9 cellular contexts compared by ENCODE assay signal in genomic region chr1:155006601-155007101, GRCh38. TPM values are rescaled to one million over a fixed set of nuclear protein-coding genes. Genes with fewer than 3 reads are reported as not detected.
A peak's percentile ranks its signal among the peaks of the same experiment; 100 is the strongest.
DNase-seq lines count a peak whose midpoint lies in the region; ATAC-seq and TF ChIP-seq lines count a peak whose summit lies in the region.
"Had no signal": no experiment of that assay in that cellular context is flagged by ENCODE, and none has a peak within 500 bp of the region (broad histone marks: within the 10 kb centered on the region; RNA-seq: fewer than 3 reads in every experiment).

No MANE protein-coding gene starts in this region.

- H3K9me3 Mint-ChIP-seq in activated CD4-positive, alpha-beta T cell treated with anti-CD3 and anti-CD28 coated beads for 36 hours (ENCODE audit: low read depth) = no peaks in the 10 kb centered on the region
- H3K9me3 Mint-ChIP-seq in dendritic cell treated with granulocyte-macrophage colony-stimulating factor and Interleukin-4, amounts not matched to agents 40 ng/mL and 50 ng/mL, for 4 days = no peaks in the 10 kb centered on the region

- intact Hi-C loops in activated CD4-positive, alpha-beta T cell treated with anti-CD3 and anti-CD28 coated beads for 36 hours (cut with DNase I, micrococcal nuclease) = loop anchor here in 1 of 2 experiments (10.0 kb wide), 2 partner anchors 1208 to 1498 kb away; partner anchors contain the start of genes MEF2D and PMF1
- intact Hi-C loops in dendritic cell treated with granulocyte-macrophage colony-stimulating factor and Interleukin-4, amounts not matched to agents 40 ng/mL and 50 ng/mL, for 4 days (cut with micrococcal nuclease) = loop anchor here (5.0 kb wide), 1 partner anchor 34 kb away; the partner anchor contains the start of genes CKS1B and SHC1

- no peak for TF ChIP-seq CTCF in neutrophil (IDR thresholded peaks at IDR 0.05)

- H3K36me3 Mint-ChIP-seq in activated CD4-positive, alpha-beta T cell treated with anti-CD3 and anti-CD28 coated beads for 36 hours (ENCODE audit: low read depth) = peaks cover 35% of the 10 kb centered on the region
- peaks cover 78% of the 10 kb centered on the region for H3K36me3 Mint-ChIP-seq in dendritic cell treated with granulocyte-macrophage colony-stimulating factor and Interleukin-4, amounts not matched to agents 40 ng/mL and 50 ng/mL, for 4 days (ENCODE audit: low read depth)

- peak overlapping the region; percentile 85 to 95 for H3K4me3 ChIP-seq in neutrophil (ENCODE audit: low read depth in 1 of 2, low read length in 1 of 2)

- peaks cover 74 to 80% of the 10 kb centered on the region in 2 experiments for H3K4me1 ChIP-seq in neutrophil (ENCODE audit: control insufficient read depth in 1 of 2, insufficient read depth in 1 of 2, low read depth in 1 of 2, low read length in 1 of 2)

- H3K4me3 Mint-ChIP-seq in activated CD4-positive, alpha-beta T cell treated with anti-CD3 and anti-CD28 coated beads for 36 hours = peak overlapping the region; percentile 96
- peak overlapping the region; percentile 61 for H3K4me3 Mint-ChIP-seq in dendritic cell treated with granulocyte-macrophage colony-stimulating factor and Interleukin-4, amounts not matched to agents 40 ng/mL and 50 ng/mL, for 4 days

- no peaks in the 10 kb centered on the region for H3K27me3 ChIP-seq in neutrophil

- H3K27ac ChIP-seq in neutrophil = peak overlapping the region; percentile 97

- H3K4me1 Mint-ChIP-seq in activated CD4-positive, alpha-beta T cell treated with anti-CD3 and anti-CD28 coated beads for 36 hours = peaks cover 46% of the 10 kb centered on the region
- peaks cover 78% of the 10 kb centered on the region for H3K4me1 Mint-ChIP-seq in dendritic cell treated with granulocyte-macrophage colony-stimulating factor and Interleukin-4, amounts not matched to agents 40 ng/mL and 50 ng/mL, for 4 days (ENCODE audit: low read depth)

- H3K27ac Mint-ChIP-seq in activated CD4-positive, alpha-beta T cell treated with anti-CD3 and anti-CD28 coated beads for 36 hours = peak overlapping the region; percentile 95
- H3K27ac Mint-ChIP-seq in dendritic cell treated with granulocyte-macrophage colony-stimulating factor and Interleukin-4, amounts not matched to agents 40 ng/mL and 50 ng/mL, for 4 days = peak overlapping the region; percentile 100

- CTCF ChIA-PET in activated CD4-positive, alpha-beta T cell treated with anti-CD3 and anti-CD28 coated beads for 36 hours (lab: Charles Lee) = interaction anchor here (0.6 to 3.7 kb wide), 5 partner anchors 10 to 1192 kb away, joined by 3 to 28 read pairs (median 3); no protein-coding TSS in a partner anchor

- ATAC-seq in activated CD4-positive, alpha-beta T cell treated with anti-CD3 and anti-CD28 coated beads for 36 hours = peak; percentile 50
- ATAC-seq in GM18511 (IDR thresholded peaks at IDR 0.05; ENCODE audit: unreplicated experiment) = no peak
- no peak for ATAC-seq in HG02852 (IDR thresholded peaks at IDR 0.05; ENCODE audit: unreplicated experiment)

- no peaks in the 10 kb centered on the region for H3K27me3 Mint-ChIP-seq in activated CD4-positive, alpha-beta T cell treated with anti-CD3 and anti-CD28 coated beads for 36 hours
- no peaks in the 10 kb centered on the region for H3K27me3 Mint-ChIP-seq in dendritic cell treated with granulocyte-macrophage colony-stimulating factor and Interleukin-4, amounts not matched to agents 40 ng/mL and 50 ng/mL, for 4 days

- POLR2A ChIA-PET in activated CD4-positive, alpha-beta T cell treated with anti-CD3 and anti-CD28 coated beads for 36 hours (lab: Charles Lee) = interaction anchor here (1.5 kb wide), 2 partner anchors 10 to 32 kb away, joined by 3 to 7 read pairs; partner anchors contain the start of gene CKS1B

- H3K36me3 ChIP-seq in neutrophil = peaks cover 9% of the 10 kb centered on the region

- DNase-seq in activated CD4-positive, alpha-beta T cell treated with anti-CD3 and anti-CD28 coated beads for 36 hours = peak; percentile 70
- no peak for DNase-seq in activated CD4-positive, alpha-beta T cell treated with anti-CD3 and anti-CD28 coated beads, Interleukin-2, amount 50 U/mL, for 1 hour
- DNase-seq in SKM-1 treated with dmso at 0.1 percent for 144 hours (lab: John Stamatoyannopoulos, UW; ENCODE audit: unreplicated experiment) = peak; percentile 90
- no peak for DNase-seq in GM19240 (ENCODE audit: insufficient read length, low spot score)

- no peaks in the 10 kb centered on the region for H3K9me3 ChIP-seq in neutrophil

RNA-seq across cellular contexts. Expression of gene ZBTB7B, which starts 4.0 kb away (rescaled TPM):
- 100 to 1,000 TPM in 1 of 2 experiments, 10 to 100 TPM in 1; 94.0 to 105 TPM for total RNA-seq in activated CD4-positive, alpha-beta T cell treated with anti-CD3 and anti-CD28 coated beads for 36 hours

RNA-seq across cellular contexts. Expression of gene LENEP, which starts 13.3 kb away (rescaled TPM):
- under 1 TPM; 0.79 to 0.80 TPM for total RNA-seq in activated CD4-positive, alpha-beta T cell treated with anti-CD3 and anti-CD28 coated beads for 36 hours

RNA-seq across cellular contexts. Expression of gene FLAD1, which starts 23.5 kb away (rescaled TPM):
- total RNA-seq in activated CD4-positive, alpha-beta T cell treated with anti-CD3 and anti-CD28 coated beads for 36 hours = 10 to 100 TPM; 38.0 to 42.4 TPM

RNA-seq across cellular contexts. Expression of gene DCST2, which starts 26.9 kb away (rescaled TPM):
- under 1 TPM; 0.46 to 0.67 TPM for total RNA-seq in activated CD4-positive, alpha-beta T cell treated with anti-CD3 and anti-CD28 coated beads for 36 hours
- total RNA-seq: kidney epithelial cell had no signal

RNA-seq across cellular contexts. Expression of gene DCST1, which starts 27.0 kb away (rescaled TPM):
- total RNA-seq in activated CD4-positive, alpha-beta T cell treated with anti-CD3 and anti-CD28 coated beads for 36 hours = not detected
- total RNA-seq: kidney epithelial cell had no signal

Comparison
In these comparisons a context has a peak if more than half of its experiments do, and no peak if none do; other contexts are left out.
1. DNase-seq: peak in activated CD4-positive, alpha-beta T cell treated with anti-CD3 and anti-CD28 coated beads for 36 hours (single experiment) and SKM-1 treated with dmso at 0.1 percent for 144 hours (single experiment); none in activated CD4-positive, alpha-beta T cell treated with anti-CD3 and anti-CD28 coated beads, Interleukin-2, amount 50 U/mL, for 1 hour (single experiment) and GM19240 (single experiment).